Comparison of ENCODE assay signal across 15 cellular contexts in the genomic region with DNA sequence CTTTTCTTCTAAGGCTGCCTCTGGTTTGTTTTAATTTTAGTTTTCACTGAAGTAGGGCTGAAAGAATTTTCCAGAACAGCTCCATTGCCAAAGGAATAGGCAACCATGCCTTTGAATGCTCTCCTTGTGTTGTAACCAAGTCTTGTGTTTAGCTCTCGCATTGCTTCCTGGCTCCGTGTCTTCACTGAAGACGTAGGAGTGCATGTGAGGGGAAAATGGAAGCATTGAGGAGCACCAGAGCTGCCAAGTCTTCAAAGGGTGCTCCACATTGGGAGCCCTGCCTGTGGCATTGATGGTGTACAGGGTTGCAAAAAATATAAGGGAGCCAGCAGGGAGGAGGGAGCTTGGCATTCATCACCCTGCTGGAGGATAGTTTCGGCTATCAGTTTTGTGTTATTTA.
"Had no signal": no experiment of that assay in that cellular context is flagged by ENCODE, and none has a peak within 500 bp of the region (broad histone marks: within the 10 kb centered on the region; RNA-seq: fewer than 3 reads in every experiment).

No MANE protein-coding gene starts in this region.

- H3K27me3 ChIP-seq: left lung, sigmoid colon had no signal

- H3K36me3 Mint-ChIP-seq: stimulated activated naive B cell treated with anti-CD40 and anti-IgM and Interleukin-4, amounts not matched to agents 10 μg/mL and 1 μg/mL and 100 μg/mL, for 72 hours had no signal

- H3K9me3 Mint-ChIP-seq: activated naive CD4-positive, alpha-beta T cell treated with anti-CD3 and anti-CD28 coated beads for 36 hours; stimulated activated naive B cell treated with anti-CD40 and anti-IgM and Interleukin-4, amounts not matched to agents 10 μg/mL and 1 μg/mL and 100 μg/mL, for 72 hours had no signal

- H3K4me3 ChIP-seq: left lung, sigmoid colon, thoracic aorta had no signal

- H3K36me3 ChIP-seq: left lung, sigmoid colon, thoracic aorta, WERI-Rb-1 had no signal

- H3K27ac Mint-ChIP-seq: activated naive CD4-positive, alpha-beta T cell treated with anti-CD3 and anti-CD28 coated beads for 36 hours; progenitor cell of endocrine pancreas; stimulated activated naive B cell treated with anti-CD40 and anti-IgM and Interleukin-4, amounts not matched to agents 10 μg/mL and 1 μg/mL and 100 μg/mL, for 72 hours had no signal

- H3K4me3 Mint-ChIP-seq: activated naive CD4-positive, alpha-beta T cell treated with anti-CD3 and anti-CD28 coated beads for 36 hours; activated T-helper 1 cell treated with anti-CD3 and anti-CD28 coated beads, Interleukin-12 subunit alpha, Interleukin-12 subunit beta, Interleukin-2, Interleukin-4 antibody, amounts not matched to agents 30 ng/mL and 10 ng/mL and 1 ng/mL, durations not matched to agents 14 hours and 24 hours and 36 hours; naive thymus-derived CD4-positive, alpha-beta T cell; stimulated activated naive B cell treated with anti-CD40 and anti-IgM and Interleukin-4, amounts not matched to agents 10 μg/mL and 1 μg/mL and 100 μg/mL, for 72 hours had no signal

- H3K4me1 ChIP-seq: left lung, sigmoid colon had no signal

- H3K9ac ChIP-seq: SK-N-SH had no signal

- DNase-seq: activated CD4-positive, alpha-beta T cell treated with anti-CD3 and anti-CD28 coated beads for 4 hours; activated naive CD4-positive, alpha-beta T cell treated with anti-CD3 and anti-CD28 coated beads for 36 hours; dermis blood vessel endothelial cell; glutamatergic neuron; left lung; naive thymus-derived CD4-positive, alpha-beta T cell; sigmoid colon; SK-N-SH; stimulated activated CD4-positive, alpha-beta T cell treated with anti-CD3 and anti-CD28 coated beads, Interleukin-2, amount 100 ng/mL, for 24 hours; stimulated activated naive B cell treated with anti-CD40 and anti-IgM and Interleukin-4, amounts not matched to agents 10 μg/mL and 1 μg/mL and 100 μg/mL, for 72 hours; T-helper 1 cell; WERI-Rb-1 had no signal

- H3K9me3 ChIP-seq: left lung, sigmoid colon, SK-N-SH, thoracic aorta had no signal

- H3K27ac ChIP-seq: left lung, sigmoid colon, thoracic aorta, WERI-Rb-1 had no signal
